Comparison of ENCODE assay signal across 24 cellular contexts in genomic region chr3:51945926-51946500, GRCh38. TPM values are rescaled to one million over a fixed set of nuclear protein-coding genes. Genes with fewer than 3 reads are reported as not detected.
DNase-seq lines count a peak whose midpoint lies in the region; ATAC-seq, FAIRE-seq and TF ChIP-seq lines count a peak whose summit lies in the region.
"Had no signal": no experiment of that assay in that cellular context is flagged by ENCODE, and none has a peak within 500 bp of the region (broad histone marks: within the 10 kb centered on the region; RNA-seq: fewer than 3 reads in every experiment).

No MANE protein-coding gene starts in this region.

- H3K4me3 Mint-ChIP-seq in MCF 10A (ENCODE audit: unreplicated experiment): no peak overlapping the region
- H3K4me3 Mint-ChIP-seq in activated T-helper 17 cell treated with anti-CD3 and anti-CD28 coated beads, Interleukin-2, amount 50 U/mL, for 72 hours: no peak overlapping the region
- no peak overlapping the region for H3K4me3 Mint-ChIP-seq in neural crest cell
- H3K4me3 Mint-ChIP-seq in stimulated activated effector memory CD8-positive, alpha-beta T cell treated with anti-CD3 and anti-CD28 coated beads, Interleukin-12 subunit alpha, Interleukin-12 subunit beta, amount 100 ng/mL, for 72 hours: no peak overlapping the region
- H3K4me3 Mint-ChIP-seq in glutamatergic neuron (ENCODE audit: unreplicated experiment): no peak overlapping the region

- H4K20me1 ChIP-seq in mammary epithelial cell (ENCODE audit: insufficient read depth, low read length): no peaks in the 10 kb centered on the region

- H3K9me3 Mint-ChIP-seq in MCF 10A (ENCODE audit: unreplicated experiment) (no peaks in the 10 kb centered on the region), neural crest cell (no peaks in the 10 kb centered on the region), glutamatergic neuron (ENCODE audit: unreplicated experiment) (peaks cover 15% of the 10 kb centered on the region)
- no peaks in the 10 kb centered on the region for H3K9me3 Mint-ChIP-seq in activated T-helper 17 cell treated with anti-CD3 and anti-CD28 coated beads, Interleukin-2, amount 50 U/mL, for 72 hours
- no peaks in the 10 kb centered on the region for H3K9me3 Mint-ChIP-seq in stimulated activated effector memory CD8-positive, alpha-beta T cell treated with anti-CD3 and anti-CD28 coated beads, Interleukin-12 subunit alpha, Interleukin-12 subunit beta, amount 100 ng/mL, for 72 hours
- H3K9me3 Mint-ChIP-seq: CD4-positive, CD25-positive, alpha-beta regulatory T cell had no signal

- no peak overlapping the region for H3K4me3 ChIP-seq in mammary epithelial cell (replicated peaks in 1 of 3; ENCODE audit: insufficient read depth in 1 of 3, low read depth in 2 of 3, low read length in 3 of 3)
- H3K4me3 ChIP-seq: A549 had no signal

- CTCF ChIA-PET in MCF 10A (lab: Yijun Ruan, JAX): interaction anchor here (0.7 to 1.6 kb wide), 3 partner anchors 11 to 28 kb away, joined by 3 to 9 read pairs (median 3); partner anchors contain the start of genes ABHD14A and ABHD14B
- CTCF ChIA-PET in mammary epithelial cell (lab: Charles Lee; ENCODE audit: low non-redundant PET): no interaction called here

- no peak for DNase-seq in MCF 10A (ENCODE audit: unreplicated experiment)
- no peak for DNase-seq in mammary epithelial cell
- no peak for DNase-seq in neural crest cell (ENCODE audit: low read depth, low spot score)
- DNase-seq in stimulated activated effector memory CD8-positive, alpha-beta T cell treated with anti-CD3 and anti-CD28 coated beads, Interleukin-12 subunit alpha, Interleukin-12 subunit beta, amount 100 ng/mL, for 72 hours (ENCODE audit: low spot score in 2 of 2): no peak
- DNase-seq in urothelium cell line (ENCODE audit: low spot score): no peak
- no peak for DNase-seq in glutamatergic neuron
- no peak for DNase-seq in NCI-H524 treated with DMSO at 0.1 percent for 48 hours (lab: John Stamatoyannopoulos, UW)
- DNase-seq: BE2C; CD4-positive, CD25-positive, alpha-beta regulatory T cell; COR-L47; DMS79; Karpas-422; NCI-H1417; NCI-H1694 treated with DMSO at 0.1 percent for 48 hours; NCI-H446; NCI-H526 treated with DMSO at 0.1 percent for 48 hours; OCI-M1 had no signal

- TF ChIP-seq CTCF in MCF 10A (IDR thresholded peaks at IDR 0.05; ENCODE audit: unreplicated experiment) (no peak), mammary epithelial cell (conservative IDR thresholded peaks at IDR 0.05 in 1 of 2, IDR thresholded peaks at IDR 0.05 in 1 of 2; ENCODE audit: extremely low read depth in 1 of 2, insufficient read depth in 1 of 2, low read depth in 1 of 2, low read length in 2 of 2) (no peak), neural crest cell (conservative IDR thresholded peaks at IDR 0.05) (no peak), glutamatergic neuron (IDR thresholded peaks at IDR 0.05; ENCODE audit: partially characterized antibody, unreplicated experiment) (no peak)

- H3K27ac Mint-ChIP-seq in MCF 10A (ENCODE audit: low read depth, unreplicated experiment) (peak overlapping the region; percentile 12), neural crest cell (ENCODE audit: unreplicated experiment) (peak overlapping the region; percentile 12), glutamatergic neuron (ENCODE audit: unreplicated experiment) (no peak overlapping the region)
- H3K27ac Mint-ChIP-seq in activated T-helper 17 cell treated with anti-CD3 and anti-CD28 coated beads, Interleukin-2, amount 50 U/mL, for 72 hours: peak overlapping the region; percentile 61
- peak overlapping the region; percentile 38 for H3K27ac Mint-ChIP-seq in stimulated activated effector memory CD8-positive, alpha-beta T cell treated with anti-CD3 and anti-CD28 coated beads, Interleukin-12 subunit alpha, Interleukin-12 subunit beta, amount 100 ng/mL, for 72 hours

- H3K27me3 Mint-ChIP-seq in MCF 10A (ENCODE audit: insufficient read depth, unreplicated experiment) (no peaks in the 10 kb centered on the region), neural crest cell (ENCODE audit: low read depth) (peaks cover 3% of the 10 kb centered on the region), glutamatergic neuron (ENCODE audit: unreplicated experiment) (peaks cover 15% of the 10 kb centered on the region)
- H3K27me3 Mint-ChIP-seq in activated T-helper 17 cell treated with anti-CD3 and anti-CD28 coated beads, Interleukin-2, amount 50 U/mL, for 72 hours: no peaks in the 10 kb centered on the region

- 98% methylated on average over 12 of the region's 13 CpGs for WGBS in mammary epithelial cell (ENCODE audit: low coverage, missing lambda C conversion rate)

- H3K9me3 ChIP-seq in mammary epithelial cell (replicated peaks; ENCODE audit: insufficient read depth, low read length): no peaks in the 10 kb centered on the region
- H3K9me3 ChIP-seq: A549, BE2C had no signal

- dilution Hi-C loops in mammary epithelial cell (cut with HindIII; ENCODE audit: low sequenced_read_pairs): loop anchor here (5.0 kb wide), 1 partner anchor 99 kb away; no protein-coding TSS in a partner anchor

- ATAC-seq in activated T-helper 17 cell treated with anti-CD3 and anti-CD28 coated beads, Interleukin-2, amount 50 U/mL, for 72 hours (replicated peaks): no peak
- no peak for ATAC-seq in stimulated activated effector memory CD8-positive, alpha-beta T cell treated with anti-CD3 and anti-CD28 coated beads, Interleukin-12 subunit alpha, Interleukin-12 subunit beta, amount 100 ng/mL, for 72 hours
- ATAC-seq: A549, HCT116 had no signal

- no TSS peak for BruUV-seq in MCF 10A (replicated peaks; lab: Mats Ljungman, UMichigan)
- BruUV-seq in mammary epithelial cell (replicated peaks; lab: Mats Ljungman, UMichigan): no TSS peak

- H3K4me2 ChIP-seq in mammary epithelial cell (ENCODE audit: insufficient read depth, low read depth, low read length): no peak overlapping the region
- H3K4me2 ChIP-seq: A549 had no signal

- POLR2A ChIA-PET in MCF 10A (lab: Yijun Ruan, JAX): interaction anchor here (1.1 kb wide), 1 partner anchor 37 kb away, joined by 3 read pairs; the partner anchor contains the start of gene ACY1

- H3K9ac ChIP-seq in mammary epithelial cell (ENCODE audit: insufficient read depth, low read length): no peak overlapping the region

- H3K27ac ChIP-seq in mammary epithelial cell (ENCODE audit: insufficient read depth, low read depth, low read length): no peak overlapping the region
- H3K27ac ChIP-seq: A549 had no signal

- H3K4me1 Mint-ChIP-seq in MCF 10A (ENCODE audit: insufficient read depth, unreplicated experiment): peaks cover 7% of the 10 kb centered on the region
- peaks cover under 1% of the 10 kb centered on the region for H3K4me1 Mint-ChIP-seq in activated T-helper 17 cell treated with anti-CD3 and anti-CD28 coated beads, Interleukin-2, amount 50 U/mL, for 72 hours
- peaks cover 14% of the 10 kb centered on the region for H3K4me1 Mint-ChIP-seq in neural crest cell
- peaks cover 18% of the 10 kb centered on the region for H3K4me1 Mint-ChIP-seq in stimulated activated effector memory CD8-positive, alpha-beta T cell treated with anti-CD3 and anti-CD28 coated beads, Interleukin-12 subunit alpha, Interleukin-12 subunit beta, amount 100 ng/mL, for 72 hours
- H3K4me1 Mint-ChIP-seq in glutamatergic neuron (ENCODE audit: low read depth, unreplicated experiment): peaks cover 1% of the 10 kb centered on the region

- peaks cover 13% of the 10 kb centered on the region for H3K4me1 ChIP-seq in mammary epithelial cell (ENCODE audit: insufficient read depth, low read length)
- H3K4me1 ChIP-seq: BE2C had no signal

- no peaks in the 10 kb centered on the region for H3K36me3 ChIP-seq in mammary epithelial cell (ENCODE audit: insufficient read depth, low read length)
- H3K36me3 ChIP-seq: BE2C had no signal

- in situ Hi-C loops in mammary epithelial cell (cut with MboI; ENCODE audit: low sequenced_read_pairs in 2 of 2): no loop called here

- H3K79me2 ChIP-seq in mammary epithelial cell (ENCODE audit: insufficient read depth, low read length): peaks cover 6% of the 10 kb centered on the region

- intact Hi-C loops in MCF 10A (cut with micrococcal nuclease): no loop called here
- intact Hi-C loops in mammary epithelial cell (cut with micrococcal nuclease): no loop called here

- H3K27me3 ChIP-seq in mammary epithelial cell (ENCODE audit: insufficient read depth, low read length): no peaks in the 10 kb centered on the region
- H3K27me3 ChIP-seq: BE2C had no signal

- no peak overlapping the region for H2AFZ ChIP-seq in mammary epithelial cell (ENCODE audit: low read depth, low read length)

- no peak for FAIRE-seq in urothelium cell line (lab: Jason Lieb, UNC)
- FAIRE-seq: A549, GM19239, H1, RCC 7860 had no signal

- H3K36me3 Mint-ChIP-seq in MCF 10A (ENCODE audit: insufficient read depth, unreplicated experiment) (peaks cover 6% of the 10 kb centered on the region), neural crest cell (ENCODE audit: low read depth) (no peaks in the 10 kb centered on the region), glutamatergic neuron (ENCODE audit: unreplicated experiment) (no peaks in the 10 kb centered on the region)
- peaks cover under 1% of the 10 kb centered on the region for H3K36me3 Mint-ChIP-seq in activated T-helper 17 cell treated with anti-CD3 and anti-CD28 coated beads, Interleukin-2, amount 50 U/mL, for 72 hours (ENCODE audit: low read depth)
- peaks cover 1% of the 10 kb centered on the region for H3K36me3 Mint-ChIP-seq in stimulated activated effector memory CD8-positive, alpha-beta T cell treated with anti-CD3 and anti-CD28 coated beads, Interleukin-12 subunit alpha, Interleukin-12 subunit beta, amount 100 ng/mL, for 72 hours

RNA-seq across cellular contexts. Expression of gene PARP3, which starts 3.9 kb away (rescaled TPM):
- total RNA-seq in MCF 10A (2022) (19.4 and 25.5 TPM in 2 replicates), mammary epithelial cell (10 to 100 TPM; 16.1 to 19.7 TPM), neural crest cell (4.3 and 4.6 TPM in 2 replicates), glutamatergic neuron (ENCODE audit: unreplicated experiment) (3.8 TPM)
- 8.7 TPM for polyA plus RNA-seq in mammary epithelial cell
- 5.4 TPM for polyA minus RNA-seq in mammary epithelial cell
- total RNA-seq in activated T-helper 17 cell treated with anti-CD3 and anti-CD28 coated beads, Interleukin-2, amount 50 U/mL, for 72 hours: 10 to 100 TPM; 10.4 to 13.4 TPM

RNA-seq across cellular contexts. Expression of gene RRP9, which starts 4.3 kb away (rescaled TPM):
- total RNA-seq in MCF 10A (2022) (60.8 and 80.2 TPM in 2 replicates), mammary epithelial cell (10 to 100 TPM; 22.3 to 44.5 TPM), neural crest cell (37.9 and 40.1 TPM in 2 replicates), glutamatergic neuron (ENCODE audit: unreplicated experiment) (15.6 TPM)
- polyA plus RNA-seq in mammary epithelial cell: 42.5 TPM
- 39.6 TPM for polyA minus RNA-seq in mammary epithelial cell
- total RNA-seq in activated T-helper 17 cell treated with anti-CD3 and anti-CD28 coated beads, Interleukin-2, amount 50 U/mL, for 72 hours: 10 to 100 TPM; 21.5 to 53.0 TPM

RNA-seq across cellular contexts. Expression of gene GPR62, which starts 9.2 kb away (rescaled TPM):
- not detected in 2 replicates for total RNA-seq in MCF 10A (2022)
- under 1 TPM in 1 of 2 donors, not detected in 1; 0.14 TPM for total RNA-seq in mammary epithelial cell
- not detected for polyA plus RNA-seq in mammary epithelial cell
- not detected for polyA minus RNA-seq in mammary epithelial cell
- total RNA-seq in activated T-helper 17 cell treated with anti-CD3 and anti-CD28 coated beads, Interleukin-2, amount 50 U/mL, for 72 hours: not detected
- 0.18 and 0.23 TPM in 2 replicates for total RNA-seq in neural crest cell
- total RNA-seq in glutamatergic neuron (ENCODE audit: unreplicated experiment): 0.44 TPM
- total RNA-seq: CD4-positive, CD25-positive, alpha-beta regulatory T cell; Right ventricle myocardium superior had no signal

RNA-seq across cellular contexts. Expression of gene PCBP4, which starts 21.2 kb away (rescaled TPM):
- 26.4 TPM in 2 replicates for total RNA-seq in MCF 10A (2022)
- total RNA-seq in mammary epithelial cell: 10 to 100 TPM; 51.0 to 61.1 TPM
- 65.6 TPM for polyA plus RNA-seq in mammary epithelial cell
- polyA minus RNA-seq in mammary epithelial cell: 52.8 TPM
- total RNA-seq in activated T-helper 17 cell treated with anti-CD3 and anti-CD28 coated beads, Interleukin-2, amount 50 U/mL, for 72 hours: 10 to 100 TPM; 16.4 to 18.5 TPM
- total RNA-seq in neural crest cell: 228 and 235 TPM in 2 replicates
- 1,577 TPM for total RNA-seq in glutamatergic neuron (ENCODE audit: unreplicated experiment)

RNA-seq across cellular contexts. Expression of gene ABHD14B, which starts 27.8 kb away (rescaled TPM):
- total RNA-seq in MCF 10A (2022): 48.9 and 49.8 TPM in 2 replicates
- total RNA-seq in mammary epithelial cell: 10 to 100 TPM; 20.5 to 24.9 TPM
- polyA plus RNA-seq in mammary epithelial cell: 34.8 TPM
- 29.5 TPM for polyA minus RNA-seq in mammary epithelial cell
- 10 to 100 TPM; 34.4 to 42.0 TPM for total RNA-seq in activated T-helper 17 cell treated with anti-CD3 and anti-CD28 coated beads, Interleukin-2, amount 50 U/mL, for 72 hours
- 4.7 and 6.2 TPM in 2 replicates for total RNA-seq in neural crest cell
- total RNA-seq in glutamatergic neuron (ENCODE audit: unreplicated experiment): 6.7 TPM
